ENCODE assay signal across 20 cellular contexts in genomic region chr9:138020795-138021182, GRCh38.
A peak's percentile ranks its signal among the peaks of the same experiment; 100 is the strongest.
DNase-seq lines count a peak whose midpoint lies in the region; TF ChIP-seq lines count a peak whose summit lies in the region.
"Had no signal": no experiment of that assay in that cellular context is flagged by ENCODE, and none has a peak within 500 bp of the region (broad histone marks: within the 10 kb centered on the region; RNA-seq: fewer than 3 reads in every experiment).

No MANE protein-coding gene starts in this region.

- no peaks in the 10 kb centered on the region for H3K9me3 Mint-ChIP-seq in activated CD4-positive, alpha-beta T cell treated with anti-CD3 and anti-CD28 coated beads, Interleukin-2, amount 10 ng/mL, durations not matched to agents 24 days and 14 days
- H3K9me3 Mint-ChIP-seq: H9 had no signal

- intact Hi-C loops in activated CD4-positive, alpha-beta T cell treated with anti-CD3 and anti-CD28 coated beads, Interleukin-2, amount 10 ng/mL, durations not matched to agents 24 days and 14 days (cut with micrococcal nuclease), result no loop called here
- intact Hi-C loops in sigmoid colon (cut with DNase I), result no loop called here

- no peak for TF ChIP-seq EP300 in sigmoid colon (IDR thresholded peaks at IDR 0.05)

- peaks cover 13 to 50% (median 30%) of the 10 kb centered on the region in 3 donors for H3K27me3 ChIP-seq in sigmoid colon

- no peak overlapping the region for H3K4me3 ChIP-seq in sigmoid colon

- H3K9me3 ChIP-seq in sigmoid colon, result no peaks in the 10 kb centered on the region

- no peaks in the 10 kb centered on the region for H3K36me3 Mint-ChIP-seq in activated CD4-positive, alpha-beta T cell treated with anti-CD3 and anti-CD28 coated beads, Interleukin-2, amount 10 ng/mL, durations not matched to agents 24 days and 14 days (ENCODE audit: low read depth)

- no peak for TF ChIP-seq POLR2A in sigmoid colon (IDR thresholded peaks at IDR 0.05)

- H3K27ac Mint-ChIP-seq in activated CD4-positive, alpha-beta T cell treated with anti-CD3 and anti-CD28 coated beads, Interleukin-2, amount 10 ng/mL, durations not matched to agents 24 days and 14 days, result no peak overlapping the region

- H3K27ac ChIP-seq in sigmoid colon, result no peak overlapping the region
- H3K27ac ChIP-seq: C4-2B had no signal

- WGBS in sigmoid colon, 2 donors, result 85 to 87% methylated on average over 5 of the region's 5 CpGs

- H3K4me1 Mint-ChIP-seq in activated CD4-positive, alpha-beta T cell treated with anti-CD3 and anti-CD28 coated beads, Interleukin-2, amount 10 ng/mL, durations not matched to agents 24 days and 14 days, result no peaks in the 10 kb centered on the region

- peak; percentile 48 for DNase-seq in activated CD4-positive, alpha-beta T cell treated with anti-CD3 and anti-CD28 coated beads, Interleukin-2, amount 10 ng/mL, durations not matched to agents 24 days and 14 days
- no peak for DNase-seq in activated CD4-positive, alpha-beta T cell treated with anti-CD3 and anti-CD28 coated beads for 1 hour
- DNase-seq in GM03348 (ENCODE audit: low spot score) (peak; percentile 6), NCI-H69 (lab: John Stamatoyannopoulos, UW) (peak; percentile 51), sigmoid colon (peak; percentile 48), CD1c-positive myeloid dendritic cell (ENCODE audit: extremely low spot score) (no peak), HPDE6-E6E7 (ENCODE audit: extremely low spot score) (no peak), NCI-H1694 (lab: John Stamatoyannopoulos, UW) (no peak)
- DNase-seq: 8988T, EL, GF-D8, H9, KBM-7, NCI-H1092 treated with DMSO at 0.1 percent for 48 hours, NCI-H1436 treated with DMSO at 0.1 percent for 48 hours, NCI-H2029, NCI-H226, NCI-H524 treated with DMSO at 0.1 percent for 48 hours, SHP77 had no signal

- H3K4me3 Mint-ChIP-seq in activated CD4-positive, alpha-beta T cell treated with anti-CD3 and anti-CD28 coated beads, Interleukin-2, amount 10 ng/mL, durations not matched to agents 24 days and 14 days, result no peak overlapping the region
- H3K4me3 Mint-ChIP-seq: H9 had no signal

- no peaks in the 10 kb centered on the region for H3K36me3 ChIP-seq in sigmoid colon

- peaks cover 21% of the 10 kb centered on the region for H3K27me3 Mint-ChIP-seq in activated CD4-positive, alpha-beta T cell treated with anti-CD3 and anti-CD28 coated beads, Interleukin-2, amount 10 ng/mL, durations not matched to agents 24 days and 14 days

- peaks cover 0 to 8% (median 4%) of the 10 kb centered on the region in 4 donors for H3K4me1 ChIP-seq in sigmoid colon

- TF ChIP-seq CTCF in sigmoid colon (IDR thresholded peaks at IDR 0.05), result no peak

Comparison
In these comparisons a context has a peak if more than half of its experiments do, and no peak if none do; other contexts are left out.
1. DNase-seq: peak in activated CD4-positive, alpha-beta T cell treated with anti-CD3 and anti-CD28 coated beads, Interleukin-2, amount 10 ng/mL, durations not matched to agents 24 days and 14 days (single experiment), GM03348 (single experiment), NCI-H69 (single experiment) and sigmoid colon (single experiment); none in activated CD4-positive, alpha-beta T cell treated with anti-CD3 and anti-CD28 coated beads for 1 hour (single experiment), CD1c-positive myeloid dendritic cell (single experiment), HPDE6-E6E7 (single experiment) and NCI-H1694 (single experiment).